Comparison of ENCODE assay signal across 15 cellular contexts in genomic region chr1:27149084-27149483, GRCh38. TPM values are rescaled to one million over a fixed set of nuclear protein-coding genes. Genes with fewer than 3 reads are reported as not detected.
DNase-seq lines count a peak whose midpoint lies in the region; TF ChIP-seq lines count a peak whose summit lies in the region.
"Had no signal": no experiment of that assay in that cellular context is flagged by ENCODE, and none has a peak within 500 bp of the region (broad histone marks: within the 10 kb centered on the region; RNA-seq: fewer than 3 reads in every experiment).

No MANE protein-coding gene starts in this region.

- no peaks in the 10 kb centered on the region for H3K9me3 ChIP-seq in muscle layer of colon (ENCODE audit: low read length)
- H3K9me3 ChIP-seq: vagina had no signal

- CTCF ChIA-PET in HEK293T (lab: Yijun Ruan, JAX): no interaction called here

- peak overlapping the region in 1 of 2 donors; percentile 1 for H3K4me3 ChIP-seq in muscle layer of colon (ENCODE audit: low read depth in 1 of 2, low read length in 2 of 2)
- H3K4me3 ChIP-seq: vagina had no signal

- peaks cover 38% of the 10 kb centered on the region for H3K4me1 Mint-ChIP-seq in activated T-helper 2 cell treated with anti-CD3 and anti-CD28 coated beads, Interferon-gamma antibody, Interleukin-2, Interleukin-4, amounts not matched to agents 10 μg/mL and 5 μg/mL and 100 μg/mL, durations not matched to agents 14 hours and 24 hours and 36 hours (ENCODE audit: low read depth)

- no peak overlapping the region for H3K27ac Mint-ChIP-seq in activated T-helper 2 cell treated with anti-CD3 and anti-CD28 coated beads, Interferon-gamma antibody, Interleukin-2, Interleukin-4, amounts not matched to agents 10 μg/mL and 5 μg/mL and 100 μg/mL, durations not matched to agents 14 hours and 24 hours and 36 hours
- H3K27ac Mint-ChIP-seq: activated CD8-positive, alpha-beta memory T cell treated with anti-CD3 and anti-CD28 coated beads, Interleukin-2, amount 10 ng/mL, durations not matched to agents 7 days and 5 days; activated naive CD8-positive, alpha-beta T cell treated with anti-CD3 and anti-CD28 coated beads for 36 hours; dendritic cell treated with granulocyte-macrophage colony-stimulating factor and Interleukin-4, amounts not matched to agents 40 ng/mL and 50 ng/mL, for 4 days had no signal

- POLR2A ChIA-PET in HEK293T (lab: Yijun Ruan, JAX): no interaction called here

- DNase-seq in COLO668 (lab: John Stamatoyannopoulos, UW; ENCODE audit: unreplicated experiment): peak; percentile 33
- DNase-seq in DMS79 (lab: John Stamatoyannopoulos, UW): no peak
- no peak for DNase-seq in activated gamma-delta T cell (lab: John Stamatoyannopoulos, UW)
- DNase-seq in activated T-helper 2 cell treated with anti-CD3 and anti-CD28 coated beads, Interferon-gamma antibody, Interleukin-2, Interleukin-4, amounts not matched to agents 10 μg/mL and 5 μg/mL and 100 μg/mL, durations not matched to agents 14 hours and 24 hours and 36 hours (ENCODE audit: low spot score): no peak
- no peak for DNase-seq in HEK293T (ENCODE audit: extremely low spot score)
- DNase-seq: activated CD8-positive, alpha-beta memory T cell treated with anti-CD3 and anti-CD28 coated beads, Interleukin-2, amount 10 ng/mL, durations not matched to agents 7 days and 5 days; activated naive CD8-positive, alpha-beta T cell treated with anti-CD3 and anti-CD28 coated beads for 36 hours; AML-193; NK-92 treated with Interleukin-12 subunit alpha and Interleukin-12 subunit beta, amount 100 ng/mL, for 24 hours; stimulated activated CD4-positive, alpha-beta T cell treated with anti-CD3 and anti-CD28 coated beads, Interleukin-2, amount 100 ng/mL, for 48 hours had no signal

- H3K36me3 Mint-ChIP-seq in activated T-helper 2 cell treated with anti-CD3 and anti-CD28 coated beads, Interferon-gamma antibody, Interleukin-2, Interleukin-4, amounts not matched to agents 10 μg/mL and 5 μg/mL and 100 μg/mL, durations not matched to agents 14 hours and 24 hours and 36 hours (ENCODE audit: low read depth): peaks cover 16% of the 10 kb centered on the region

- H3K27ac ChIP-seq in 22Rv1 (peak overlapping the region; percentile 100), VCaP (peak overlapping the region; percentile 68; the same call in 1 of the 2 replicates), muscle layer of colon (ENCODE audit: low read depth, low read length) (peak overlapping the region; percentile 51)
- H3K27ac ChIP-seq: vagina had no signal

- peaks cover 82% of the 10 kb centered on the region for H3K4me1 ChIP-seq in muscle layer of colon (ENCODE audit: insufficient read depth, low read length)

- intact Hi-C loops in activated T-helper 2 cell treated with anti-CD3 and anti-CD28 coated beads, Interferon-gamma antibody, Interleukin-2, Interleukin-4, amounts not matched to agents 10 μg/mL and 5 μg/mL and 100 μg/mL, durations not matched to agents 14 hours and 24 hours and 36 hours (cut with micrococcal nuclease): no loop called here

- H3K9me3 Mint-ChIP-seq in activated T-helper 2 cell treated with anti-CD3 and anti-CD28 coated beads, Interferon-gamma antibody, Interleukin-2, Interleukin-4, amounts not matched to agents 10 μg/mL and 5 μg/mL and 100 μg/mL, durations not matched to agents 14 hours and 24 hours and 36 hours: no peaks in the 10 kb centered on the region
- H3K9me3 Mint-ChIP-seq: activated naive CD8-positive, alpha-beta T cell treated with anti-CD3 and anti-CD28 coated beads for 36 hours; dendritic cell treated with granulocyte-macrophage colony-stimulating factor and Interleukin-4, amounts not matched to agents 40 ng/mL and 50 ng/mL, for 4 days had no signal

- H3K27me3 ChIP-seq in muscle layer of colon (ENCODE audit: control insufficient read depth in 1 of 2, insufficient read depth in 2 of 2, low read length in 2 of 2): no peaks in the 10 kb centered on the region
- H3K27me3 ChIP-seq: vagina had no signal

- no peak overlapping the region for H3K9ac ChIP-seq in muscle layer of colon (ENCODE audit: low read length)

- H3K36me3 ChIP-seq in muscle layer of colon (ENCODE audit: insufficient read depth, low read length): peaks cover 3% of the 10 kb centered on the region
- H3K36me3 ChIP-seq: vagina had no signal

- H3K27me3 Mint-ChIP-seq in activated T-helper 2 cell treated with anti-CD3 and anti-CD28 coated beads, Interferon-gamma antibody, Interleukin-2, Interleukin-4, amounts not matched to agents 10 μg/mL and 5 μg/mL and 100 μg/mL, durations not matched to agents 14 hours and 24 hours and 36 hours (ENCODE audit: low read depth): no peaks in the 10 kb centered on the region
- H3K27me3 Mint-ChIP-seq: activated CD8-positive, alpha-beta memory T cell treated with anti-CD3 and anti-CD28 coated beads, Interleukin-2, amount 10 ng/mL, durations not matched to agents 7 days and 5 days; activated naive CD8-positive, alpha-beta T cell treated with anti-CD3 and anti-CD28 coated beads for 36 hours; dendritic cell treated with granulocyte-macrophage colony-stimulating factor and Interleukin-4, amounts not matched to agents 40 ng/mL and 50 ng/mL, for 4 days had no signal

- TF ChIP-seq CTCF in 22Rv1 (IDR thresholded peaks at IDR 0.05): no peak
- TF ChIP-seq CTCF in VCaP (conservative IDR thresholded peaks at IDR 0.05): no peak

- no peak overlapping the region for H3K4me3 Mint-ChIP-seq in activated T-helper 2 cell treated with anti-CD3 and anti-CD28 coated beads, Interferon-gamma antibody, Interleukin-2, Interleukin-4, amounts not matched to agents 10 μg/mL and 5 μg/mL and 100 μg/mL, durations not matched to agents 14 hours and 24 hours and 36 hours (ENCODE audit: low read depth)
- H3K4me3 Mint-ChIP-seq: activated CD8-positive, alpha-beta memory T cell treated with anti-CD3 and anti-CD28 coated beads, Interleukin-2, amount 10 ng/mL, durations not matched to agents 7 days and 5 days; activated naive CD8-positive, alpha-beta T cell treated with anti-CD3 and anti-CD28 coated beads for 36 hours; dendritic cell treated with granulocyte-macrophage colony-stimulating factor and Interleukin-4, amounts not matched to agents 40 ng/mL and 50 ng/mL, for 4 days had no signal

TF ChIP-seq in HEK293T, 16 proteins besides CTCF, POLR2A, EP300 and RAD21:
- no peak for TF ChIP-seq SP1 (IDR thresholded peaks at IDR 0.05)
- TF ChIP-seq LEF1 (IDR thresholded peaks at IDR 0.05; ENCODE audit: borderline replicate concordance): no peak
- TF ChIP-seq FOXM1 (IDR thresholded peaks at IDR 0.05; ENCODE audit: borderline replicate concordance): no peak

RNA-seq across cellular contexts. Expression of gene SLC9A1, which starts 5.8 kb away (rescaled TPM):
- 23.7 and 27.2 TPM in 2 replicates for total RNA-seq in activated T-helper 2 cell treated with anti-CD3 and anti-CD28 coated beads, Interferon-gamma antibody, Interleukin-2, Interleukin-4, amounts not matched to agents 10 μg/mL and 5 μg/mL and 100 μg/mL, durations not matched to agents 14 hours and 24 hours and 36 hours
